ENCODE assay signal across 1 cellular context in the genomic region with DNA sequence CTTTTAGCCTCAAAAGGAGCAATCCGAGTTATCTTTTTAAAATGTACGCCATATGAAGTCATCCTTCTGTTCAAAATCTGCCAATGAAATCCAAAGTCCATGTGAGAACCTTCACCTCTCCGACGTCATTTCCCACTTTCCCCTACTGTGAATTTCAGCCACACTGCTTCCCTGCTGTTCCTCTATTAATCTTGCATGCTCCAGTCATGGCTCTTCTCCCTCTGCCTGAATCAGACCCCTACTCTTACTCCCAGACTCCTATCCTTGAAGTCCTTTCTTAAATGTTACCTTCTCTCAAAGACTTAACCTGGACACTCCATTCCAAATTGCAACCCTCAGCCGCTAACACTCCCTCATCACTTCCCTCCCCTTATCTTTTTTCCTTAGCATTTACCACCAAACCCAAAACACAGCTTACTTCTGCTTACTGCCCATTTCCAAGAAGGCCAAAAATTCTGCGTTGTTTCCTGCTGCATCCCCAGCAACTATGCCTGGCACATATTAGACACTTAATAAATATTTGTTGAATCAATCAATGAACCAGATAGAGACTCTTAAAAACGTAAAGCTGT.
TF ChIP-seq lines count a peak whose summit lies in the region.

No MANE protein-coding gene starts in this region.

TF ChIP-seq in H1, 55 proteins besides CTCF, POLR2A, EP300 and RAD21:
- TF ChIP-seq TAF1 (IDR thresholded peaks at IDR 0.05; ENCODE audit: low read depth, low read length): no peak
- no peak for TF ChIP-seq YY1 (IDR thresholded peaks at IDR 0.05; ENCODE audit: low read depth, low read length)
- TF ChIP-seq GTF2F1 (IDR thresholded peaks at IDR 0.05; ENCODE audit: borderline replicate concordance, low read depth, low read length): no peak
- no peak for TF ChIP-seq SIRT6 (IDR thresholded peaks at IDR 0.05; ENCODE audit: low read length)
- TF ChIP-seq SIN3A (conservative IDR thresholded peaks at IDR 0.05 in 1 of 2, IDR thresholded peaks at IDR 0.05 in 1 of 2; ENCODE audit: low read depth in 1 of 2, low read length in 2 of 2): no peak
- TF ChIP-seq SUZ12 (IDR thresholded peaks at IDR 0.05; ENCODE audit: low read length): no peak
- TF ChIP-seq JUND (IDR thresholded peaks at IDR 0.05; ENCODE audit: low read length): no peak
- no peak for TF ChIP-seq ATF2 (IDR thresholded peaks at IDR 0.05; ENCODE audit: low read length)
- no peak for TF ChIP-seq EGR1 (IDR thresholded peaks at IDR 0.05; ENCODE audit: borderline replicate concordance, low read depth, low read length)
- no peak for TF ChIP-seq SIX5 (IDR thresholded peaks at IDR 0.05; ENCODE audit: low read depth, low read length)
- no peak for TF ChIP-seq TBP (IDR thresholded peaks at IDR 0.05; ENCODE audit: low read depth, low read length)
- no peak for TF ChIP-seq FOSL1 (IDR thresholded peaks at IDR 0.05; ENCODE audit: insufficient read depth, low read depth, low read length)
- TF ChIP-seq ASH2L (IDR thresholded peaks at IDR 0.05; ENCODE audit: low read length): no peak
